9 cellular contexts compared by ENCODE assay signal in the genomic region with DNA sequence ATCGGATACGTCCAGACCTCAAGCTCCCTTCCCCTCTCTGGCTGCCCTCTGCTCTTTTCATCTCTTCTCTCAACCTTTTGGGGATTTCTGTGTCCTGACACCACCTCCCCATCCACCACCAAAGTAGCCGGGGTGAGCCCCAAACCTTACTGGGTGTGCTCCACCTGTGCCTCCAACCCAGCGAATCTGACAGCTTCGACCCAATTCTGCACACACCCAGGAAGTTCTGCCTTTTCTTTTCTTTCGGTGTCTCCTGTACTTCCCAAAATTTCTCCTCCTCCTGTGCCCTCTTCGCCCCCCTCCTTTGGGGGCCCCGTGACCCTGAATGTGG. TPM values are rescaled to one million over a fixed set of nuclear protein-coding genes. Genes with fewer than 3 reads are reported as not detected.
DNase-seq lines count a peak whose midpoint lies in the region; ATAC-seq, FAIRE-seq and TF ChIP-seq lines count a peak whose summit lies in the region.
"Had no signal": no experiment of that assay in that cellular context is flagged by ENCODE, and none has a peak within 500 bp of the region (broad histone marks: within the 10 kb centered on the region; RNA-seq: fewer than 3 reads in every experiment).

No MANE protein-coding gene starts in this region.

- peak overlapping the region; percentile 87 for H3K27ac Mint-ChIP-seq in activated B cell treated with CpG ODN at 0.5 μM for 24 hours

- H3K27me3 Mint-ChIP-seq in activated B cell treated with CpG ODN at 0.5 μM for 24 hours: no peaks in the 10 kb centered on the region

- no peak for TF ChIP-seq EP300 in gastroesophageal sphincter (IDR thresholded peaks at IDR 0.05)

- H3K9me3 Mint-ChIP-seq in activated B cell treated with CpG ODN at 0.5 μM for 24 hours: no peaks in the 10 kb centered on the region

- H3K36me3 Mint-ChIP-seq in activated B cell treated with CpG ODN at 0.5 μM for 24 hours (ENCODE audit: low read depth): peaks cover 17% of the 10 kb centered on the region

- WGBS in gastroesophageal sphincter (ENCODE audit: low coverage in 1 of 2), 2 donors: 16 to 20% methylated on average over 4 to 6 of the region's 8 CpGs

- ATAC-seq in activated B cell treated with CpG ODN at 0.5 μM for 24 hours (ENCODE audit: low read depth) (no peak), gastroesophageal sphincter (no peak), gastrocnemius medialis (no peak), HG03045 (IDR thresholded peaks at IDR 0.05; ENCODE audit: unreplicated experiment) (no peak)

- TF ChIP-seq POLR2A in GM12892 (IDR thresholded peaks at IDR 0.05; ENCODE audit: low read depth, low read length) (no peak), gastroesophageal sphincter (IDR thresholded peaks at IDR 0.05) (no peak), gastrocnemius medialis (IDR thresholded peaks at IDR 0.05) (no peak)

- H3K9me3 ChIP-seq in gastroesophageal sphincter (no peaks in the 10 kb centered on the region), gastrocnemius medialis (no peaks in the 10 kb centered on the region)

- no peak for TF ChIP-seq CTCF in activated B cell treated with CpG ODN at 0.5 μM for 24 hours (IDR thresholded peaks at IDR 0.05)
- TF ChIP-seq CTCF in gastroesophageal sphincter (IDR thresholded peaks at IDR 0.05): no peak
- no peak for TF ChIP-seq CTCF in gastrocnemius medialis (IDR thresholded peaks at IDR 0.05 in 4 of 5, conservative IDR thresholded peaks at IDR 0.05 in 1 of 5)

- CTCF ChIA-PET in activated B cell treated with CpG ODN at 0.5 μM for 24 hours (lab: Charles Lee): interaction anchor here (0.9 to 1.8 kb wide), 4 partner anchors 16 to 208 kb away, joined by 4 to 7 read pairs (median 6); partner anchors contain the start of genes ACAP1 and NEURL4

- POLR2A ChIA-PET in activated B cell treated with CpG ODN at 0.5 μM for 24 hours (lab: Charles Lee): interaction anchor here (0.7 to 5.1 kb wide), 4 partner anchors 16 to 208 kb away, joined by 3 to 48 read pairs (median 4); partner anchors contain the start of genes ACAP1 and NEURL4

- H3K4me1 ChIP-seq in gastroesophageal sphincter (peaks cover 0 to 81% (median 30%) of the 10 kb centered on the region in 3 donors), gastrocnemius medialis (peaks cover 26 to 38% of the 10 kb centered on the region in 2 donors)

- no peaks in the 10 kb centered on the region for H3K27me3 ChIP-seq in gastroesophageal sphincter
- H3K27me3 ChIP-seq in gastrocnemius medialis: no peaks in the 10 kb centered on the region

- H3K4me3 Mint-ChIP-seq in activated B cell treated with CpG ODN at 0.5 μM for 24 hours: peak overlapping the region; percentile 87

- no peaks in the 10 kb centered on the region for H3K36me3 ChIP-seq in gastroesophageal sphincter
- no peaks in the 10 kb centered on the region for H3K36me3 ChIP-seq in gastrocnemius medialis

- in situ Hi-C loops in gastrocnemius medialis (cut with MboI; ENCODE audit: low sequenced_read_pairs in 4 of 4): loop anchor here in 2 of 4 donors (25.0 kb wide), 2 partner anchors 160 to 185 kb away; partner anchors contain the start of gene TNFSF12 (in 1 of the 2)

- FAIRE-seq in GM12892 (lab: Jason Lieb, UNC): peak; percentile 73

- intact Hi-C loops in activated B cell treated with CpG ODN at 0.5 μM for 24 hours (cut with micrococcal nuclease): loop anchor here (1.0 to 5.0 kb wide), 5 partner anchors 28 to 307 kb away; partner anchors contain the start of genes ACADVL, DLG4, SENP3 and TMEM256
- intact Hi-C loops in gastrocnemius medialis (cut with DNase I; ENCODE audit: low total_unique reads): loop anchor here (1.0 to 2.0 kb wide), 4 partner anchors 50 to 209 kb away; partner anchors contain the start of genes POLR2A and SENP3

- peak overlapping the region; percentile 93 to 100 (median 99) for H3K27ac ChIP-seq in gastroesophageal sphincter
- peak overlapping the region; percentile 93 to 98 (median 96) for H3K27ac ChIP-seq in gastrocnemius medialis

- peak overlapping the region; percentile 65 to 91 for H3K4me3 ChIP-seq in gastroesophageal sphincter
- H3K4me3 ChIP-seq in gastrocnemius medialis: peak overlapping the region; percentile 71 to 100 (median 84)

- H3K4me1 Mint-ChIP-seq in activated B cell treated with CpG ODN at 0.5 μM for 24 hours: peaks cover 42% of the 10 kb centered on the region

- DNase-seq in GM12892 (ENCODE audit: insufficient read length): no peak
- DNase-seq in activated B cell treated with CpG ODN at 0.5 μM for 24 hours: no peak
- DNase-seq in gastrocnemius medialis: no peak
- no peak for DNase-seq in T1000 (lab: John Stamatoyannopoulos, UW)
- DNase-seq in activated gamma-delta T cell (lab: John Stamatoyannopoulos, UW): no peak
- no peak for DNase-seq in NCI-H1694 (lab: John Stamatoyannopoulos, UW)

RNA-seq across cellular contexts. Expression of gene KCTD11, which starts 0.6 kb away (rescaled TPM):
- 5.0 TPM for polyA plus RNA-seq in GM12892 (2012; ENCODE audit: missing spikeins)
- total RNA-seq in activated B cell treated with CpG ODN at 0.5 μM for 24 hours (7.2 and 7.8 TPM in 2 replicates), gastroesophageal sphincter (10 to 100 TPM in 2 of 4 donors, 1 to 10 TPM in 2; 8.8 to 16.9 (median 10.3) TPM), gastrocnemius medialis (1 to 10 TPM; 3.6 to 7.0 (median 4.6) TPM)

RNA-seq across cellular contexts. Expression of gene TMEM95, which starts 2.4 kb away (rescaled TPM):
- polyA plus RNA-seq in GM12892 (2012; ENCODE audit: missing spikeins): not detected
- total RNA-seq in activated B cell treated with CpG ODN at 0.5 μM for 24 hours (not detected in 2 replicates), gastroesophageal sphincter (not detected), gastrocnemius medialis (not detected)
- total RNA-seq: renal cortical epithelial cell had no signal

RNA-seq across cellular contexts. Expression of gene ACAP1, which starts 16.2 kb away (rescaled TPM):
- 73.0 TPM for polyA plus RNA-seq in GM12892 (2012; ENCODE audit: missing spikeins)
- total RNA-seq in activated B cell treated with CpG ODN at 0.5 μM for 24 hours (298 and 328 TPM in 2 replicates), gastroesophageal sphincter (1 to 10 TPM; 2.0 to 4.6 (median 3.5) TPM), gastrocnemius medialis (10 to 100 TPM in 1 of 4 donors, 1 to 10 TPM in 1, under 1 TPM in 2; 0.22 to 16.3 (median 1.7) TPM)

RNA-seq across cellular contexts. Expression of gene NEURL4, which starts 23.4 kb away (rescaled TPM):
- 15.9 TPM for polyA plus RNA-seq in GM12892 (2012; ENCODE audit: missing spikeins)
- 52.8 and 60.1 TPM in 2 replicates for total RNA-seq in activated B cell treated with CpG ODN at 0.5 μM for 24 hours
- 10 to 100 TPM; 12.0 to 30.4 (median 14.9) TPM for total RNA-seq in gastroesophageal sphincter
- 10 to 100 TPM; 21.8 to 26.7 (median 23.5) TPM for total RNA-seq in gastrocnemius medialis

RNA-seq across cellular contexts. Expression of gene TNK1, which starts 28.4 kb away (rescaled TPM):
- polyA plus RNA-seq in GM12892 (2012; ENCODE audit: missing spikeins): 1.4 TPM
- 3.5 and 5.8 TPM in 2 replicates for total RNA-seq in activated B cell treated with CpG ODN at 0.5 μM for 24 hours
- total RNA-seq in gastroesophageal sphincter: 1 to 10 TPM; 2.0 to 4.4 (median 3.5) TPM
- total RNA-seq in gastrocnemius medialis: 1 to 10 TPM in 1 of 4 donors, under 1 TPM in 1, not detected in 2; 0.13 to 2.2 TPM

Comparison
In these comparisons a context has a peak if more than half of its experiments do, and no peak if none do; other contexts are left out.
1. RNA of gene ACAP1, which starts 16.2 kb away (total RNA-seq): 298 to 328 TPM in activated B cell treated with CpG ODN at 0.5 μM for 24 hours; 2.0 to 4.6 TPM in gastroesophageal sphincter and 0.22 to 16.3 TPM in gastrocnemius medialis; every median in the first group is over 10 times any median in the second.